Comparison of ENCODE assay signal across 10 cellular contexts in genomic region chr12:92094751-92095161, GRCh38. TPM values are rescaled to one million over a fixed set of nuclear protein-coding genes. Genes with fewer than 3 reads are reported as not detected.
DNase-seq lines count a peak whose midpoint lies in the region; ATAC-seq, FAIRE-seq and TF ChIP-seq lines count a peak whose summit lies in the region.
"Had no signal": no experiment of that assay in that cellular context is flagged by ENCODE, and none has a peak within 500 bp of the region (broad histone marks: within the 10 kb centered on the region; RNA-seq: fewer than 3 reads in every experiment).

No MANE protein-coding gene starts in this region.

- peak overlapping the region; percentile 79; the same call in 1 of the 2 replicates for H3K23ac ChIP-seq in IMR-90 (ENCODE audit: low read depth, low read length)

- H3K18ac ChIP-seq in IMR-90 (ENCODE audit: low read depth, low read length) = peak overlapping the region; percentile 65; the same call in 1 of the 2 replicates

- CTCF ChIA-PET in HepG2 (lab: Yijun Ruan, JAX; ENCODE audit: low intra/inter-chr PET ratio, low total read pairs) (no interaction called here), IMR-90 (lab: Yijun Ruan, JAX) (no interaction called here)

- peak overlapping the region; percentile 81; the same call in 1 of the 2 replicates for H3K14ac ChIP-seq in IMR-90 (replicated peaks; ENCODE audit: low read depth, low read length)

- 31% methylated on average over 1 of the region's 1 CpG for WGBS in liver
- WGBS in HepG2 (ENCODE audit: low lambda C conversion rate) = 0% methylated on average over 1 of the region's 1 CpG
- WGBS in IMR-90 (ENCODE audit: extremely low coverage in 2 of 2, insufficient read length in 1 of 2), 2 experiments = no CpG with 5 or more reads among the region's 1 CpG

- peak overlapping the region; percentile 96 for H2BK5ac ChIP-seq in IMR-90 (ENCODE audit: low read depth, low read length, poor library complexity, severe bottlenecking)

- no peak for FAIRE-seq in HepG2 (lab: Jason Lieb, UNC)

- no peaks in the 10 kb centered on the region for H3K9me3 ChIP-seq in liver (ENCODE audit: control insufficient read depth in 4 of 4, low read length in 3 of 4)
- H3K9me3 ChIP-seq in HepG2 (ENCODE audit: low read length) = no peaks in the 10 kb centered on the region
- no peaks in the 10 kb centered on the region for H3K9me3 ChIP-seq in IMR-90 (ENCODE audit: control insufficient read depth, insufficient read depth, low read length)

- H3K36me3 ChIP-seq in liver (ENCODE audit: control insufficient read depth in 4 of 4, insufficient read depth in 3 of 4, low read depth in 1 of 4, low read length in 3 of 4) (no peaks in the 10 kb centered on the region), HepG2 (replicated peaks in 1 of 2; ENCODE audit: control insufficient read depth in 1 of 2, insufficient read depth in 2 of 2, low read length in 2 of 2) (no peaks in the 10 kb centered on the region), IMR-90 (ENCODE audit: control insufficient read depth, insufficient read depth, low read length) (no peaks in the 10 kb centered on the region)

- TF ChIP-seq RAD21 in liver (IDR thresholded peaks at IDR 0.05) (peak in 1 of 2 donors; percentile 39), HepG2 (CRISPR knock-in tag; IDR thresholded peaks at IDR 0.05) (no peak), IMR-90 (IDR thresholded peaks at IDR 0.05; ENCODE audit: low read length) (peak; percentile 20; the same call in 1 of the 2 replicates)

- peaks cover 12 to 21% of the 10 kb centered on the region in 2 experiments for H3K79me1 ChIP-seq in IMR-90 (ENCODE audit: low read depth in 1 of 2, low read length in 2 of 2)

- H4K20me1 ChIP-seq in HepG2 (ENCODE audit: insufficient read depth, low read length) = no peaks in the 10 kb centered on the region
- H4K20me1 ChIP-seq in IMR-90 (ENCODE audit: insufficient read depth, low read length) = no peaks in the 10 kb centered on the region

- H3K27ac ChIP-seq in liver (ENCODE audit: low read depth in 1 of 2, low read length in 2 of 2) = no peak overlapping the region
- no peak overlapping the region for H3K27ac ChIP-seq in HepG2 (ENCODE audit: extremely low read length, insufficient read depth, low read length)
- H3K27ac ChIP-seq in IMR-90 (ENCODE audit: insufficient read depth, low read length) = peak overlapping the region; percentile 68

- TF ChIP-seq POLR2A in HepG2 (IDR thresholded peaks at IDR 0.05; ENCODE audit: insufficient read depth in 1 of 2, low read depth in 2 of 2, low read length in 2 of 2) (no peak), IMR-90 (IDR thresholded peaks at IDR 0.05; ENCODE audit: low read depth, low read length) (no peak)

- H3K9me1 ChIP-seq in IMR-90 (ENCODE audit: insufficient read depth, low read length) = peaks cover 10% of the 10 kb centered on the region

- H2AK5ac ChIP-seq in IMR-90 (ENCODE audit: low read depth, low read length) = peak overlapping the region; percentile 99

- no peak overlapping the region for H3K4me3 Mint-ChIP-seq in endothelial cell (ENCODE audit: unreplicated experiment)
- H3K4me3 Mint-ChIP-seq: activated T-helper 17 cell treated with anti-CD3 and anti-CD28 coated beads, Interleukin-2, amount 50 U/mL, for 72 hours had no signal

- H3K79me2 ChIP-seq in HepG2 (ENCODE audit: insufficient read depth, low read length) = no peaks in the 10 kb centered on the region

- H4K8ac ChIP-seq in IMR-90 (ENCODE audit: low read depth in 2 of 2, low read length in 2 of 2) = peak overlapping the region; percentile 44 to 67; a peak in 3 of 4 replicates

- H3K4me3 ChIP-seq in liver (ENCODE audit: low read depth in 1 of 3, low read length in 3 of 3) = no peak overlapping the region
- no peak overlapping the region for H3K4me3 ChIP-seq in HepG2 (replicated peaks in 1 of 3; ENCODE audit: insufficient read depth in 1 of 3, low read depth in 2 of 3, low read length in 3 of 3)
- H3K4me3 ChIP-seq in IMR-90 (ENCODE audit: insufficient read depth, low read depth, low read length) = no peak overlapping the region

- no peak overlapping the region for H2AFZ ChIP-seq in HepG2 (ENCODE audit: low read length)
- peak overlapping the region; percentile 73 for H2AFZ ChIP-seq in IMR-90 (replicated peaks; ENCODE audit: low read length, poor library complexity)

- TF ChIP-seq CTCF in liver (IDR thresholded peaks at IDR 0.05; ENCODE audit: low read depth, low read length, missing input control) = no peak
- no peak for TF ChIP-seq CTCF in HepG2 (CRISPR knock-in tag; IDR thresholded peaks at IDR 0.05)
- TF ChIP-seq CTCF in IMR-90 (conservative IDR thresholded peaks at IDR 0.05; ENCODE audit: low read depth, low read length) = 0 out of 2 replicates have a peak, but pooled peaks have one; percentile 17
- no peak for TF ChIP-seq CTCF in endothelial cell (IDR thresholded peaks at IDR 0.05; ENCODE audit: unreplicated experiment)

- peak overlapping the region; percentile 9 for H3K27ac Mint-ChIP-seq in endothelial cell (ENCODE audit: unreplicated experiment)
- H3K27ac Mint-ChIP-seq: activated T-helper 17 cell treated with anti-CD3 and anti-CD28 coated beads, Interleukin-2, amount 50 U/mL, for 72 hours had no signal

- H2BK120ac ChIP-seq in IMR-90 (ENCODE audit: low read depth, low read length) = peak overlapping the region; percentile 89

- H4K5ac ChIP-seq in IMR-90 (ENCODE audit: low read depth, low read length) = peak overlapping the region; percentile 11; the same call in 1 of the 2 replicates

- peak overlapping the region; percentile 82; the same call in 2 of the 3 replicates for H2BK15ac ChIP-seq in IMR-90 (ENCODE audit: low read depth, low read length)

- intact Hi-C loops in HepG2 (cut with micrococcal nuclease; ENCODE audit: unreplicated experiment) = no loop called here
- intact Hi-C loops in IMR-90 (cut with micrococcal nuclease) = loop anchor here (1.0 kb wide), 1 partner anchor 12 kb away; no protein-coding TSS in a partner anchor

- no peaks in the 10 kb centered on the region for H3K9me3 Mint-ChIP-seq in endothelial cell (ENCODE audit: unreplicated experiment)

- TF ChIP-seq EP300 in HepG2 (IDR thresholded peaks at IDR 0.05; ENCODE audit: low read depth in 2 of 2, low read length in 2 of 2) (no peak), HepG2 (CRISPR knock-in tag; IDR thresholded peaks at IDR 0.05; ENCODE audit: borderline replicate concordance) (no peak)

- BruUV-seq in HepG2 (replicated peaks; lab: Mats Ljungman, UMichigan) (no TSS peak), IMR-90 (replicated peaks; lab: Mats Ljungman, UMichigan) (no TSS peak)

- no peaks in the 10 kb centered on the region for H3K36me3 Mint-ChIP-seq in endothelial cell (ENCODE audit: low read depth, unreplicated experiment)

- H3K56ac ChIP-seq in IMR-90 (ENCODE audit: extremely low read depth, insufficient read depth, low read length) = peak overlapping the region; percentile 51; the same call in 1 of the 2 replicates

- DNase-seq in HepG2 (ENCODE audit: low spot score) (no peak), IMR-90 (peak; percentile 30), endothelial cell (ENCODE audit: low spot score) (no peak), NCI-H345 (lab: John Stamatoyannopoulos, UW) (no peak), NCI-H82 (lab: John Stamatoyannopoulos, UW) (no peak), NCI-H510A (lab: John Stamatoyannopoulos, UW) (no peak), DMS 273 treated with DMSO at 0.1 percent for 48 hours (lab: John Stamatoyannopoulos, UW) (no peak)
- DNase-seq: left colon had no signal

- H3K27me3 ChIP-seq in liver (ENCODE audit: control insufficient read depth in 4 of 4, insufficient read depth in 4 of 4, low read length in 3 of 4) = no peaks in the 10 kb centered on the region
- H3K27me3 ChIP-seq in HepG2 (ENCODE audit: control insufficient read depth in 1 of 2, insufficient read depth in 2 of 2, low read length in 2 of 2) = no peaks in the 10 kb centered on the region
- H3K27me3 ChIP-seq in IMR-90 (ENCODE audit: control insufficient read depth, insufficient read depth, low read length) = no peaks in the 10 kb centered on the region

- H3K4me1 ChIP-seq in liver (ENCODE audit: control insufficient read depth in 4 of 4, insufficient read depth in 4 of 4, low read length in 3 of 4) (peaks cover 2 to 24% (median 13%) of the 10 kb centered on the region in 4 donors), HepG2 (ENCODE audit: insufficient read depth, low read length) (peaks cover 23% of the 10 kb centered on the region), IMR-90 (ENCODE audit: control insufficient read depth, insufficient read depth, low read length) (peaks cover 10% of the 10 kb centered on the region)

- H3K4me1 Mint-ChIP-seq in endothelial cell (ENCODE audit: unreplicated experiment) = no peaks in the 10 kb centered on the region

- POLR2A ChIA-PET in HepG2 (lab: Yijun Ruan, JAX) = no interaction called here
- POLR2A ChIA-PET in IMR-90 (lab: Charles Lee; ENCODE audit: unreplicated experiment) = no interaction called here

- dilution Hi-C loops in IMR-90 (cut with HindIII; ENCODE audit: low sequenced_read_pairs, unreplicated experiment) = no loop called here

- H3K4me2 ChIP-seq in HepG2 (ENCODE audit: low read depth, low read length) = no peak overlapping the region
- H3K4me2 ChIP-seq in IMR-90 (ENCODE audit: low read depth, low read length) = 0 out of 2 replicates have a peak overlapping the region, but pooled peaks have one; percentile 5

- H2AK9ac ChIP-seq in IMR-90 (replicated peaks; ENCODE audit: low read depth, low read length, poor library complexity) = no peak overlapping the region

- H3K4ac ChIP-seq in IMR-90 (ENCODE audit: low read depth, low read length) = peak overlapping the region; percentile 89

- H2BK20ac ChIP-seq in IMR-90 (ENCODE audit: low read depth, low read length) = peak overlapping the region; percentile 93

- peak overlapping the region; percentile 82 for H4K91ac ChIP-seq in IMR-90 (ENCODE audit: insufficient read depth, low read depth, low read length)

- H3K27me3 Mint-ChIP-seq in endothelial cell (ENCODE audit: unreplicated experiment) = no peaks in the 10 kb centered on the region
- H3K27me3 Mint-ChIP-seq: activated T-helper 17 cell treated with anti-CD3 and anti-CD28 coated beads, Interleukin-2, amount 50 U/mL, for 72 hours had no signal

- ATAC-seq in HepG2 (no peak), IMR-90 (ENCODE audit: low read depth) (peak; percentile 72)
- ATAC-seq: activated T-helper 17 cell treated with anti-CD3 and anti-CD28 coated beads, Interleukin-2, amount 50 U/mL, for 72 hours; left colon had no signal

- in situ Hi-C loops in HepG2 (cut with HindIII; ENCODE audit: extremely low pct_ligation_motif_present, low pct_unique_long_range_greater_than_20kb) = no loop called here
- in situ Hi-C loops in IMR-90 (cut with MboI; ENCODE audit: low sequenced_read_pairs) = no loop called here

- H3K9ac ChIP-seq in liver (ENCODE audit: low read depth in 1 of 2, low read length in 2 of 2) = no peak overlapping the region
- no peak overlapping the region for H3K9ac ChIP-seq in HepG2 (ENCODE audit: insufficient read depth, low read depth, low read length)
- no peak overlapping the region for H3K9ac ChIP-seq in IMR-90 (ENCODE audit: low read depth, low read length)

RNA-seq across cellular contexts. Expression of gene BTG1, which starts 50.9 kb away (rescaled TPM):
- total RNA-seq in liver (10 to 100 TPM; 16.4 to 41.4 TPM), HepG2 (2016; rRNA removed; fragmentation: Illumina TruSeq; extraction: Trizol) (7.5 and 9.8 TPM in 2 replicates), IMR-90 (2012; rRNA removed) (3.8 and 8.1 TPM in 2 replicates), endothelial cell (ENCODE audit: unreplicated experiment) (79.8 TPM)
- polyA plus RNA-seq in liver (100 to 1,000 TPM in 1 of 2 donors, 10 to 100 TPM in 1; 13.7 to 107 TPM), HepG2 (2011; rRNA removed) (16.7 and 20.2 TPM in 2 replicates), IMR-90 (2012; rRNA removed) (33.5 and 43.3 TPM in 2 replicates)
- total RNA-seq in HepG2 (2016; cell fraction: cytosol; rRNA removed; fragmentation: Illumina TruSeq; extraction: Trizol; ENCODE audit: low read depth) = 2.4 and 5.7 TPM in 2 replicates
- 5.9 and 8.9 TPM in 2 replicates for total RNA-seq in HepG2 (2016; cell fraction: insoluble cytoplasmic fraction; rRNA removed; fragmentation: Illumina TruSeq; extraction: Trizol)
- total RNA-seq in HepG2 (2016; cell fraction: membrane; rRNA removed; fragmentation: Illumina TruSeq; extraction: Trizol) = 8.8 and 11.0 TPM in 2 replicates
- 15.4 TPM in 2 replicates for total RNA-seq in HepG2 (2016; cell fraction: nucleus; rRNA removed; fragmentation: Illumina TruSeq; extraction: Trizol)
- 12.2 and 14.4 TPM in 2 replicates for polyA plus RNA-seq in HepG2 (2011; cell fraction: cytosol; rRNA removed)
- 6.9 and 13.9 TPM in 2 replicates for polyA plus RNA-seq in HepG2 (2011; cell fraction: nucleus; rRNA removed)
- polyA plus RNA-seq in HepG2 (2012) = 22.3 and 32.9 TPM in 2 replicates
- 5.9 and 6.6 TPM in 2 replicates for polyA plus RNA-seq in HepG2 (2016; cell fraction: cytosol; fragmentation: Illumina TruSeq; extraction: Trizol; ENCODE audit: low read depth)
- 13.5 and 13.8 TPM in 2 replicates for polyA plus RNA-seq in HepG2 (2016; cell fraction: insoluble cytoplasmic fraction; fragmentation: Illumina TruSeq; extraction: Trizol; ENCODE audit: low read depth)
- 14.3 TPM in 2 replicates for polyA plus RNA-seq in HepG2 (2016; cell fraction: membrane; fragmentation: Illumina TruSeq; extraction: Trizol; ENCODE audit: low read depth)
- polyA plus RNA-seq in HepG2 (2016; cell fraction: nucleus; fragmentation: Illumina TruSeq; extraction: Trizol; ENCODE audit: insufficient read depth, low read depth) = 12.5 and 15.4 TPM in 2 replicates
- 33.4 and 51.6 TPM in 2 replicates for polyA minus RNA-seq in HepG2 (2011; rRNA and poly(A)+ RNA removed; ENCODE audit: low replicate concordance)
- polyA minus RNA-seq in HepG2 (2011; cell fraction: cytosol; rRNA and poly(A)+ RNA removed) = 10.3 and 17.6 TPM in 2 replicates
- 40.3 and 44.8 TPM in 2 replicates for polyA minus RNA-seq in HepG2 (2011; cell fraction: nucleus; rRNA and poly(A)+ RNA removed)
- 3.7 and 12.0 TPM in 2 replicates for polyA plus RNA-seq in IMR-90 (2012; cell fraction: cytosol; rRNA removed)
- 4.7 and 12.8 TPM in 2 replicates for polyA plus RNA-seq in IMR-90 (2012; cell fraction: nucleus; rRNA removed; ENCODE audit: low replicate concordance)
